In the genomic region with DNA sequence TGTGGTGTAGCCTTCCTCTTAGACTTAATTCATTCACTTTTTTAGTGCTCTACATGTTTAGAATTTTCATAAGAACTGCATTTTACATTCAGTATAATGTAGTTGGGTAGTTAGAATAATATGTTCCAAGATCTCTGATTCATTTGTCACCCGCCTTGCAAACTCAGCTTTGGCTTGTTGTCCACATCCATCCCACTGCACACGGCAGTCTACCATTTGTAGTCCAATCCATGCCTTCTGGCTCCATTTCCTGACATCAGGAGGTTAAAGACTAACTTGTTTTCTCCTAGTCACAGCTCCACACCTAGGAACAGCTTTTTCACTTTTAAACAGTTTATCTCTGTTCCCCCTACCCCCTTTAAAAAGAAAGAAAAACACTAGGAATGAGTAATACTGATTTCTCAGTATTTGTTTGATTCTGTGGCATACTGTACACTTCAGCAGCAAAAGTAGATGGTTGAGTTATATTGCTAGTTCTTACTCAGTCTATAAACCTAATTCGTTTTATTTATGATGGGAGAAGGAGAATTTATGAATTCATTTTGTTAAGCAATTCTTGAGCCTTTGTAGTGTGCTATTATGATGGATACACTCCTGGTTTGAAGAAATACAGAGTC, we compare ENCODE assay signal across 10 cellular contexts.
A peak's percentile ranks its signal among the peaks of the same experiment; 100 is the strongest.
DNase-seq lines count a peak whose midpoint lies in the region; ATAC-seq and TF ChIP-seq lines count a peak whose summit lies in the region.
"Had no signal": no experiment of that assay in that cellular context is flagged by ENCODE, and none has a peak within 500 bp of the region (broad histone marks: within the 10 kb centered on the region; RNA-seq: fewer than 3 reads in every experiment).

No MANE protein-coding gene starts in this region.

- H3K9me3 ChIP-seq in lower lobe of right lung (no peaks in the 10 kb centered on the region), spleen (no peaks in the 10 kb centered on the region)

- ATAC-seq in GM21447 (IDR thresholded peaks at IDR 0.05; ENCODE audit: unreplicated experiment), result peak; percentile 60
- peak; percentile 83 for ATAC-seq in HG03442 (IDR thresholded peaks at IDR 0.05; ENCODE audit: unreplicated experiment)
- ATAC-seq in HG03571 (IDR thresholded peaks at IDR 0.05; ENCODE audit: unreplicated experiment), result no peak
- ATAC-seq in lower lobe of right lung, result no peak

- H3K36me3 ChIP-seq in lower lobe of right lung (no peaks in the 10 kb centered on the region), spleen (peaks cover 0 to 5% (median 0%) of the 10 kb centered on the region in 6 donors)

- no peaks in the 10 kb centered on the region for H3K27me3 ChIP-seq in lower lobe of right lung (ENCODE audit: low read depth)
- no peaks in the 10 kb centered on the region for H3K27me3 ChIP-seq in spleen (replicated peaks in 1 of 7)

- 84 to 89% (median 88%) methylated on average over 3 of the region's 3 CpGs for WGBS in spleen, 5 donors

- H3K4me3 ChIP-seq in fibroblast of the aortic adventitia (ENCODE audit: low read depth, low read length) (no peak overlapping the region), lower lobe of right lung (no peak overlapping the region), spleen (no peak overlapping the region)

- H3K27ac ChIP-seq in lower lobe of right lung (no peak overlapping the region), spleen (no peak overlapping the region)

- DNase-seq in GM13977 (ENCODE audit: low spot score) (peak; percentile 38), fibroblast of the aortic adventitia (ENCODE audit: low read depth) (peak; percentile 55), NCI-H2029 (lab: John Stamatoyannopoulos, UW) (no peak), lower lobe of right lung (no peak), spleen (no peak)
- DNase-seq: activated gamma-delta T cell, substantia nigra had no signal

- no peak for TF ChIP-seq CTCF in GM13977 (IDR thresholded peaks at IDR 0.05; ENCODE audit: extremely low read depth, insufficient read depth, missing control alignments)
- no peak for TF ChIP-seq CTCF in fibroblast of the aortic adventitia (IDR thresholded peaks at IDR 0.05; ENCODE audit: insufficient read depth, low read length)
- TF ChIP-seq CTCF in lower lobe of right lung (IDR thresholded peaks at IDR 0.05), result no peak
- no peak for TF ChIP-seq CTCF in spleen (IDR thresholded peaks at IDR 0.05 in 8 of 11, conservative IDR thresholded peaks at IDR 0.05 in 3 of 11)

- intact Hi-C loops in lower lobe of right lung (cut with DNase I), result no loop called here
- intact Hi-C loops in spleen (cut with DNase I; ENCODE audit: low total_unique reads), result no loop called here

- in situ Hi-C loops in GM13977 (cut with MboI; ENCODE audit: low pct_unique_long_range_greater_than_20kb, low sequenced_read_pairs, unreplicated experiment), result no loop called here

- H3K4me1 ChIP-seq in lower lobe of right lung, result peaks cover 37% of the 10 kb centered on the region
- peaks cover 29 to 82% (median 49%) of the 10 kb centered on the region in 6 donors for H3K4me1 ChIP-seq in spleen

- TF ChIP-seq POLR2A in spleen (IDR thresholded peaks at IDR 0.05), result no peak

Comparison
In these comparisons a context has a peak if more than half of its experiments do, and no peak if none do; other contexts are left out.
1. DNase-seq: peak in GM13977 (single experiment) and fibroblast of the aortic adventitia (single experiment); none in NCI-H2029 (single experiment), lower lobe of right lung (single experiment) and spleen (single experiment).
2. ATAC-seq: peak in GM21447 (single experiment) and HG03442 (single experiment); none in HG03571 (single experiment) and lower lobe of right lung (0 of 2).